ENCODE assay signal across 1 cellular context in genomic region chr5:167730656-167731055, GRCh38.
TF ChIP-seq lines count a peak whose summit lies in the region.

No MANE protein-coding gene starts in this region.

TF ChIP-seq in IMR-90, 13 proteins besides CTCF, POLR2A, EP300 and RAD21:
- TF ChIP-seq MAZ (IDR thresholded peaks at IDR 0.05; ENCODE audit: borderline replicate concordance, low read depth, low read length) (no peak), BHLHE40 (IDR thresholded peaks at IDR 0.05; ENCODE audit: low read depth, low read length) (no peak)
